In genomic region chr20:6122873-6123649, GRCh38 we compare ENCODE assay signal across 8 cellular contexts.
DNase-seq lines count a peak whose midpoint lies in the region; ATAC-seq and TF ChIP-seq lines count a peak whose summit lies in the region.

TSS of gene FERMT1 (minus strand) at chr20:6123030. CDS start at chr20:6119554, 3,476 bp downstream.

- in situ Hi-C loops in T47D (cut with HindIII; ENCODE audit: low pct_unique_long_range_greater_than_20kb, low sequenced_read_pairs), result no loop called here

- TF ChIP-seq CTCF in AG09309 (IDR thresholded peaks at IDR 0.05; ENCODE audit: control insufficient read depth, insufficient read depth, low read depth, low read length, missing control alignments), result peak; percentile 12

- no peak for DNase-seq in AG09309 (ENCODE audit: low read depth)
- DNase-seq in HS-27A (ENCODE audit: low read depth), result peak; percentile 72
- DNase-seq in RKO (ENCODE audit: low spot score), result peak; percentile 96
- peak; percentile 84 to 86 for DNase-seq in T47D (ENCODE audit: low read depth in 1 of 2, low spot score in 1 of 2)
- peak; percentile 65 for DNase-seq in iPS-NIHi7 (ENCODE audit: extremely low spot score)
- peak; percentile 20 to 45 for DNase-seq in stimulated activated CD4-positive, alpha-beta T cell treated with anti-CD3 and anti-CD28 coated beads, Interleukin-12 subunit alpha, Interleukin-12 subunit beta, amount 100 ng/mL, for 24 hours (ENCODE audit: low read depth in 2 of 2)
- no peak for DNase-seq in KG1 (lab: John Stamatoyannopoulos, UW)

- H3K4me3 ChIP-seq in AG09309 (ENCODE audit: control insufficient read depth, low read depth, low read length), result peak within 1 kb of the TSS; percentile 63

- ATAC-seq in GM18867 (IDR thresholded peaks at IDR 0.05; ENCODE audit: unreplicated experiment), result peak; percentile 61

Comparison
In these comparisons a context has a peak if more than half of its experiments do, and no peak if none do; other contexts are left out.
1. DNase-seq: peak in HS-27A (single experiment), RKO (single experiment), T47D (2 of 2), iPS-NIHi7 (single experiment) and stimulated activated CD4-positive, alpha-beta T cell treated with anti-CD3 and anti-CD28 coated beads, Interleukin-12 subunit alpha, Interleukin-12 subunit beta, amount 100 ng/mL, for 24 hours (2 of 2); none in AG09309 (single experiment) and KG1 (single experiment).